ENCODE assay signal across 8 cellular contexts in the genomic region with DNA sequence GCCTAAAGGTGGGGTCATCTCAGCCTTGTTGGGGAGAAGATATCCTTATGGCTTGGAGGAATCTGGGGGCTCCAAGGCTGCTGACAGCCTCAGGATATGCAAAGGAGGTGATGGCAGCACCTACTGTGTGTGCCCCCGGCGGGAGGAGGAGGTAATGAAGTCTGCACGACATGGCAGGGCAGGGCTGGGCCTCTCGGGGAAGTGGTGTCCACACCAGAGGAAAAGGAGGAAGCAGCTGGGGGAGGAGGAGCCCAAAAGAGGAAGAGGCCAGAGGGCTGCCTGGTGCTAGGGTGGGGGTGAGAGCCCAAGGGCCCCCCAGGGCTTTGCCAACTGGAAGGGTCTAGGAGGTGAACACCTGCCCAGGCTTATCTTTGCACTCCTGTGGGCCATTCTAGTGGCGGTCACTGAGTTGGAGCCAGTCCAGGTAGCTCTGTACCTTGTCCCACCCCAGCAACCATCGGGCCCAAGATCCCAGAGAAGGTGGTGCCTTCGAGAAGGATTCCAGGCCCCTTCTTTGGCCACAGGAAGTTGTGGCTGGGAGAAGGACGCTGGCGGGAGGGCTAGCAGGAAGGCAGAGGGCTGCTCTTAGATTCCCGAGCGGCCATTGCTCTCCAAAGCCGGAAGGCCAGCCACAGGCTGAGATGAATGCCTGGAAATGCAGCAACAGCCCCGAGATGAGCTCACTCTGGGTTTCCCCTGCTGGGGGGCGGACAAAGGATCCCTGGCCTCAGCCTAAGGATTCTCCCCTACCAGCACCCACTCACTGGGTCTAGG. TPM values are rescaled to one million over a fixed set of nuclear protein-coding genes. Genes with fewer than 3 reads are reported as not detected.
DNase-seq lines count a peak whose midpoint lies in the region.

No MANE protein-coding gene starts in this region.

- H3K79me1 ChIP-seq in neuronal stem cell (ENCODE audit: low read depth, low read length) = peaks cover 17% of the 10 kb centered on the region

- peak overlapping the region; percentile 72 to 96 (median 87) for H3K4me3 Mint-ChIP-seq in IgD-negative memory B cell
- peak overlapping the region; percentile 69 for H3K4me3 Mint-ChIP-seq in activated CD4-positive, alpha-beta memory T cell treated with anti-CD3 and anti-CD28 coated beads for 36 hours

- peaks cover 11 to 62% of the 10 kb centered on the region in 2 donors for H3K36me3 ChIP-seq in neuronal stem cell (replicated peaks in 1 of 2; ENCODE audit: control insufficient read depth in 2 of 2, insufficient read depth in 2 of 2, low read length in 2 of 2)
- peaks cover 21% of the 10 kb centered on the region for H3K36me3 ChIP-seq in HAP-1 (replicated peaks)

- H3K9ac ChIP-seq in neuronal stem cell (ENCODE audit: low read depth, low read length, poor library complexity) = no peak overlapping the region

- H3K27ac ChIP-seq in neuronal stem cell (replicated peaks; ENCODE audit: low read length) = peak overlapping the region; percentile 22

- CTCF ChIA-PET in activated CD4-positive, alpha-beta memory T cell treated with anti-CD3 and anti-CD28 coated beads for 36 hours (lab: Charles Lee) = interaction anchor here (0.7 to 9.5 kb wide), 6 partner anchors 11 to 81 kb away, joined by 3 to 307 read pairs (median 8); a partner anchor contains a TSS

- DNase-seq in activated CD4-positive, alpha-beta memory T cell treated with anti-CD3 and anti-CD28 coated beads for 36 hours = peak; percentile 77
- peak; percentile 44 for DNase-seq in fibroblast of peridontal ligament (ENCODE audit: extremely low read depth)
- DNase-seq in neuronal stem cell (ENCODE audit: low spot score) = no peak
- no peak for DNase-seq in HCEC 1CT
- no peak for DNase-seq in NCI-H2081 (lab: John Stamatoyannopoulos, UW)
- DNase-seq in NCI-H1048 (lab: John Stamatoyannopoulos, UW) = no peak
- no peak for DNase-seq in HAP-1 (ENCODE audit: low spot score in 2 of 2)

- H3K4me1 Mint-ChIP-seq in IgD-negative memory B cell = peaks cover 37 to 58% (median 44%) of the 10 kb centered on the region in 3 donors
- H3K4me1 Mint-ChIP-seq in activated CD4-positive, alpha-beta memory T cell treated with anti-CD3 and anti-CD28 coated beads for 36 hours (ENCODE audit: low read depth) = peaks cover 82% of the 10 kb centered on the region

- H4K91ac ChIP-seq in neuronal stem cell (ENCODE audit: low read depth, low read length, poor library complexity) = no peak overlapping the region

- intact Hi-C loops in activated CD4-positive, alpha-beta memory T cell treated with anti-CD3 and anti-CD28 coated beads for 36 hours (cut with micrococcal nuclease) = no loop called here

- peak overlapping the region; percentile 28 for H3K4ac ChIP-seq in neuronal stem cell (ENCODE audit: low read length)

- H3K9me3 ChIP-seq in neuronal stem cell (replicated peaks in 1 of 2; ENCODE audit: control insufficient read depth in 2 of 2, insufficient read depth in 1 of 2, low read depth in 1 of 2, low read length in 2 of 2) (no peaks in the 10 kb centered on the region), HAP-1 (no peaks in the 10 kb centered on the region)

- H3K18ac ChIP-seq in neuronal stem cell (ENCODE audit: low read length) = peak overlapping the region; percentile 92

- no peak overlapping the region for H3K14ac ChIP-seq in neuronal stem cell (ENCODE audit: low read length)

- peak overlapping the region; percentile 20 for H4K8ac ChIP-seq in neuronal stem cell (ENCODE audit: low read depth, low read length)

- WGBS in neuronal stem cell (ENCODE audit: extremely low coverage in 2 of 2, insufficient read length in 2 of 2, insufficient replicate concordance in 1 of 2), 2 donors = no CpG with 5 or more reads among the region's 14 CpGs

- peak overlapping the region; percentile 98 for H2BK15ac ChIP-seq in neuronal stem cell (ENCODE audit: low read length)

- H3K4me3 ChIP-seq in neuronal stem cell (ENCODE audit: low read length in 2 of 2) = no peak overlapping the region
- H3K4me3 ChIP-seq in HAP-1 = no peak overlapping the region

- H3K9me3 Mint-ChIP-seq in IgD-negative memory B cell = no peaks in the 10 kb centered on the region
- H3K9me3 Mint-ChIP-seq in activated CD4-positive, alpha-beta memory T cell treated with anti-CD3 and anti-CD28 coated beads for 36 hours = no peaks in the 10 kb centered on the region

- in situ Hi-C loops in HAP-1 (cut with MboI; ENCODE audit: low sequenced_read_pairs) = no loop called here

- H3K27ac Mint-ChIP-seq in IgD-negative memory B cell = peak overlapping the region; percentile 84 to 93 (median 91)
- H3K27ac Mint-ChIP-seq in activated CD4-positive, alpha-beta memory T cell treated with anti-CD3 and anti-CD28 coated beads for 36 hours = peak overlapping the region; percentile 96

- H3K4me2 ChIP-seq in neuronal stem cell (ENCODE audit: insufficient read depth, low read length, poor library complexity, severe bottlenecking) = no peak overlapping the region

- no peaks in the 10 kb centered on the region for H3K27me3 Mint-ChIP-seq in IgD-negative memory B cell
- H3K27me3 Mint-ChIP-seq in activated CD4-positive, alpha-beta memory T cell treated with anti-CD3 and anti-CD28 coated beads for 36 hours = no peaks in the 10 kb centered on the region

- H2AFZ ChIP-seq in neuronal stem cell (ENCODE audit: low read length) = no peak overlapping the region

- H2BK5ac ChIP-seq in neuronal stem cell (ENCODE audit: low read length) = peak overlapping the region; percentile 99

- peaks cover 68 to 72% of the 10 kb centered on the region in 2 donors for H3K4me1 ChIP-seq in neuronal stem cell (ENCODE audit: control insufficient read depth in 2 of 2, insufficient read depth in 1 of 2, low read depth in 1 of 2, low read length in 2 of 2)
- H3K4me1 ChIP-seq in HAP-1 = peaks cover 30% of the 10 kb centered on the region

- POLR2A ChIA-PET in activated CD4-positive, alpha-beta memory T cell treated with anti-CD3 and anti-CD28 coated beads for 36 hours (lab: Charles Lee) = interaction anchor here (1.0 to 2.6 kb wide), 4 partner anchors 9 to 94 kb away, joined by 3 to 8 read pairs (median 4); no protein-coding TSS in a partner anchor

- H3K23ac ChIP-seq in neuronal stem cell (ENCODE audit: low read depth, low read length, poor library complexity) = no peak overlapping the region

- H2BK120ac ChIP-seq in neuronal stem cell (ENCODE audit: low read depth, low read length) = no peak overlapping the region

- H3K36me3 Mint-ChIP-seq in IgD-negative memory B cell = no peaks in the 10 kb centered on the region
- peaks cover 10% of the 10 kb centered on the region for H3K36me3 Mint-ChIP-seq in activated CD4-positive, alpha-beta memory T cell treated with anti-CD3 and anti-CD28 coated beads for 36 hours

- no peak overlapping the region for H2BK12ac ChIP-seq in neuronal stem cell (ENCODE audit: low read length)

- H3K27me3 ChIP-seq in neuronal stem cell (ENCODE audit: control insufficient read depth in 3 of 3, insufficient read depth in 3 of 3, low read depth in 1 of 3, low read length in 3 of 3) = no peaks in the 10 kb centered on the region
- no peaks in the 10 kb centered on the region for H3K27me3 ChIP-seq in HAP-1 (ENCODE audit: low read depth)

- peak overlapping the region; percentile 100 for H2AK5ac ChIP-seq in neuronal stem cell (ENCODE audit: low read depth, low read length)

RNA-seq across cellular contexts. Expression of a gene that starts 7.0 kb away (rescaled TPM):
- polyA plus RNA-seq in IgD-negative memory B cell = 689 TPM
- 100 to 1,000 TPM; 346 to 349 TPM for total RNA-seq in activated CD4-positive, alpha-beta memory T cell treated with anti-CD3 and anti-CD28 coated beads for 36 hours
- polyA plus RNA-seq in neuronal stem cell (2013, experiment 1 of 2) = 457 TPM
- polyA plus RNA-seq in neuronal stem cell (2013, experiment 2 of 2) = 458 TPM

RNA-seq across cellular contexts. Expression of a gene that starts 26.0 kb away (rescaled TPM):
- not detected for polyA plus RNA-seq in IgD-negative memory B cell
- under 1 TPM; 0.86 to 0.97 TPM for total RNA-seq in activated CD4-positive, alpha-beta memory T cell treated with anti-CD3 and anti-CD28 coated beads for 36 hours
- polyA plus RNA-seq in neuronal stem cell (2013, experiment 1 of 2) = 5.0 TPM
- 5.2 TPM for polyA plus RNA-seq in neuronal stem cell (2013, experiment 2 of 2)

RNA-seq across cellular contexts. Expression of a gene that starts 35.9 kb away (rescaled TPM):
- 0.30 TPM for polyA plus RNA-seq in IgD-negative memory B cell
- total RNA-seq in activated CD4-positive, alpha-beta memory T cell treated with anti-CD3 and anti-CD28 coated beads for 36 hours = not detected
- 0.28 TPM for polyA plus RNA-seq in neuronal stem cell (2013, experiment 1 of 2)
- polyA plus RNA-seq in neuronal stem cell (2013, experiment 2 of 2) = 0.21 TPM

RNA-seq across cellular contexts. Expression of a gene that starts 37.9 kb away (rescaled TPM):
- polyA plus RNA-seq in IgD-negative memory B cell = not detected
- not detected for total RNA-seq in activated CD4-positive, alpha-beta memory T cell treated with anti-CD3 and anti-CD28 coated beads for 36 hours
- 3.5 TPM for polyA plus RNA-seq in neuronal stem cell (2013, experiment 1 of 2)
- 3.2 TPM for polyA plus RNA-seq in neuronal stem cell (2013, experiment 2 of 2)

RNA-seq across cellular contexts. Expression of a gene that starts 49.3 kb away (rescaled TPM):
- 58.6 TPM for polyA plus RNA-seq in IgD-negative memory B cell
- 100 to 1,000 TPM; 111 to 112 TPM for total RNA-seq in activated CD4-positive, alpha-beta memory T cell treated with anti-CD3 and anti-CD28 coated beads for 36 hours
- 23.1 TPM for polyA plus RNA-seq in neuronal stem cell (2013, experiment 1 of 2)
- polyA plus RNA-seq in neuronal stem cell (2013, experiment 2 of 2) = 22.1 TPM

Comparison
In these comparisons a context has a peak if more than half of its experiments do, and no peak if none do; other contexts are left out.
1. DNase-seq: peak in activated CD4-positive, alpha-beta memory T cell treated with anti-CD3 and anti-CD28 coated beads for 36 hours (single experiment) and fibroblast of peridontal ligament (single experiment); none in neuronal stem cell (single experiment), HCEC 1CT (single experiment), NCI-H2081 (0 of 2), NCI-H1048 (single experiment) and HAP-1 (0 of 2).